3 cellular contexts compared by ENCODE assay signal in the genomic region with DNA sequence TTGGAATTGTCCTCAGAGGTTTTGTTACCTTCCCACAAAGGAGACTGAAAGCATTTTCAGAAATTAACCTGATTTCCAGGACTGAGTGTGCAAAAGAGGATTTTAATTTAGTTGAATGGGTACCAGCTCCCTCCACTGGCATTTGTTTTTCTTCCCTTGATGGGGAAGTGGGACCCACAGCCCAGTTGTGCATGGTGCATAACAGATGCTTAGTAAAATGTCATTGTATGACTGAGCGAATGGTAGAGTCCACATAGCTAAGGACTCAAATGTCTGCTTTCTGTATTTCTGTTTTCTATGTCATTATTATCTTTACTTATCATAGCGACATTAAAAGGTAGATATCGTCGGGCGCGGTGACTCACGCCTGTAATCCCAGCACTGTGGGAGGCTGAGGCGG.
"Had no signal": no experiment of that assay in that cellular context is flagged by ENCODE, and none has a peak within 500 bp of the region (broad histone marks: within the 10 kb centered on the region; RNA-seq: fewer than 3 reads in every experiment).

No MANE protein-coding gene starts in this region.

- DNase-seq: GDM1, GF-D8 had no signal

- ATAC-seq: GM12878 had no signal
